ENCODE assay signal across 1 cellular context in the genomic region with DNA sequence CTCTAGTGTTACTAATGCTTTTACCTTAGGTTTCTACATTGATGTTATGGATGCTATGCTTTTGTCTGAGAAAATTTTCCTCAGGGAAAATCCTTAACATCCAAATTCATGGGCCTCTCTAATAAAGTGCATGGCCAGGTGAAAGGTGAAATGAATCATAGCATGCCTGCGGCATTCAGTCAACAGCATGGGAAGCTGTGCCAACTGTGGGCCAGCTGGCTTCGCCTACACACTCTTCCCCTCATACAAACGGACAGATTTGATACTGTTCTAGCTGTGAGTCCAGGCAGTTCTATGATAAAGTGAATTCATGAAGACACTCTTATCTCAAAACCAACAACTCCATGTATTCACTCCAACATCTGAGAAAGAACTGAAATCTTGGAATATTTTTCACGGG.
TF ChIP-seq lines count a peak whose summit lies in the region.

No MANE protein-coding gene starts in this region.

TF ChIP-seq in HepG2, 621 proteins besides CTCF, POLR2A, EP300 and RAD21 (continued from another document):
- TF ChIP-seq, protein P1, sequence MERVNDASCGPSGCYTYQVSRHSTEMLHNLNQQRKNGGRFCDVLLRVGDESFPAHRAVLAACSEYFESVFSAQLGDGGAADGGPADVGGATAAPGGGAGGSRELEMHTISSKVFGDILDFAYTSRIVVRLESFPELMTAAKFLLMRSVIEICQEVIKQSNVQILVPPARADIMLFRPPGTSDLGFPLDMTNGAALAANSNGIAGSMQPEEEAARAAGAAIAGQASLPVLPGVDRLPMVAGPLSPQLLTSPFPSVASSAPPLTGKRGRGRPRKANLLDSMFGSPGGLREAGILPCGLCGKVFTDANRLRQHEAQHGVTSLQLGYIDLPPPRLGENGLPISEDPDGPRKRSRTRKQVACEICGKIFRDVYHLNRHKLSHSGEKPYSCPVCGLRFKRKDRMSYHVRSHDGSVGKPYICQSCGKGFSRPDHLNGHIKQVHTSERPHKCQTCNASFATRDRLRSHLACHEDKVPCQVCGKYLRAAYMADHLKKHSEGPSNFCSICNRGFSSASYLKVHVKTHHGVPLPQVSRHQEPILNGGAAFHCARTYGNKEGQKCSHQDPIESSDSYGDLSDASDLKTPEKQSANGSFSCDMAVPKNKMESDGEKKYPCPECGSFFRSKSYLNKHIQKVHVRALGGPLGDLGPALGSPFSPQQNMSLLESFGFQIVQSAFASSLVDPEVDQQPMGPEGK (CRISPR knock-in tag; IDR thresholded peaks at IDR 0.05), result no peak
- TF ChIP-seq ZNF33B (CRISPR knock-in tag; IDR thresholded peaks at IDR 0.05) (no peak), NFE2L2 (IDR thresholded peaks at IDR 0.05; ENCODE audit: low read length) (no peak)
- TF ChIP-seq, protein P2, sequence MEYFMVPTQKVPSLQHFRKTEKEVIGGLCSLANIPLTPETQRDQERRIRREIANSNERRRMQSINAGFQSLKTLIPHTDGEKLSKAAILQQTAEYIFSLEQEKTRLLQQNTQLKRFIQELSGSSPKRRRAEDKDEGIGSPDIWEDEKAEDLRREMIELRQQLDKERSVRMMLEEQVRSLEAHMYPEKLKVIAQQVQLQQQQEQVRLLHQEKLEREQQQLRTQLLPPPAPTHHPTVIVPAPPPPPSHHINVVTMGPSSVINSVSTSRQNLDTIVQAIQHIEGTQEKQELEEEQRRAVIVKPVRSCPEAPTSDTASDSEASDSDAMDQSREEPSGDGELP (IDR thresholded peaks at IDR 0.05; ENCODE audit: borderline replicate concordance, low read depth), result no peak
